ENCODE assay signal across 8 cellular contexts in the genomic region with DNA sequence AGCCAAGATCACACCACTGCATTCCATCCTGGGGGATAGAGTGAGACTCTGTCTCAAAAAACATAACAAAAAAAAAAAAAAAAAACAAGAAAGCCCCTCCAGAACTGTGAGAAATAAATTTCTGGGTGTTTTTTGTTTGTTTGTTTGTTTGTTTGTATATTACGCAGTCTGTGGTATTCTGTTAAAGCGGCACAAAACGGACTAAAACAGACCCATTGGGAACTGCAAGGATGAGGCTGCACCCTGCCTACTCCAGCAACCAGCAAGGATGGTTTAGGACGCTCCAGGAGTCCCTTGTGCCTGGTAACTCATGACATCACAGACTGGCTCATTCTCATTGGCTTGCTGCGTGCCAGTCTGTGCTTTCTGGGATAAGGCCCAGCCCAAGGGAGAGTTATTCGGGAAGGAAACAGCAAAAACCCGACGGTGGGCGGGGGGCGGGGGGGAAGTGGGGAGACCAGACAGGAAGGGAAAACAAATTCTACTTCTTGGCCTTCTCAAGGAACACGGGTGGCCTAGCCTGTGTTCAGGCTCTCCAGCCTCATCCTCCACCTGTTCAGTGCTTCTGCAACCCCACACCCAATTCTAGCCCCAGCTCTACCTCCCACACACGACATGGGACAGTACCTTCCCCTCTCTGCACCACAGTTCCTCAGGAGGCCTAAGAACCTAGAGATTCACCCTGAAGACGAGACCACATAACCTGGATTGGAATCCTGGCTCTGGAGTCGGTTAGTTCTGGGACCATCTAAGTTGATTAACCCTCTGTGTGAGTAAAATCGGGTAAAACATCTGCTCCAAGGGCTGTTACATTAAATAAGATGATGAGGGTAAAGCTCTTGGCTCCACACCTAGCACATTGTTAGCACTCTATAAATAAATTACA. TPM values are rescaled to one million over a fixed set of nuclear protein-coding genes. Genes with fewer than 3 reads are reported as not detected.
DNase-seq lines count a peak whose midpoint lies in the region; ATAC-seq and TF ChIP-seq lines count a peak whose summit lies in the region.

No MANE protein-coding gene starts in this region.

- H3K9me3 ChIP-seq in adipocyte (ENCODE audit: control insufficient read depth, low read length) = no peaks in the 10 kb centered on the region

- no peak overlapping the region for H3K9ac ChIP-seq in adipocyte (ENCODE audit: low read length)

- no peaks in the 10 kb centered on the region for H3K36me3 ChIP-seq in adipocyte (ENCODE audit: control insufficient read depth, insufficient read depth, low read length, severe bottlenecking)

- intact Hi-C loops in Right ventricle myocardium superior (cut with DNase I) = no loop called here

- H3K4me3 ChIP-seq in LNCaP clone FGC (ENCODE audit: low read depth, low read length) (no peak overlapping the region), adipocyte (ENCODE audit: low read length) (peak overlapping the region; percentile 29)

- ATAC-seq in GM21737 (IDR thresholded peaks at IDR 0.05; ENCODE audit: unreplicated experiment) = peak; percentile 36
- peak; percentile 92 for ATAC-seq in Right ventricle myocardium superior (ENCODE audit: poor library complexity)

- peaks cover 6% of the 10 kb centered on the region for H3K4me1 ChIP-seq in adipocyte (ENCODE audit: control insufficient read depth, insufficient read depth, low read length)

- no peak for TF ChIP-seq CTCF in LNCaP clone FGC (IDR thresholded peaks at IDR 0.05; ENCODE audit: control insufficient read depth, extremely low read depth, insufficient read depth)

- H3K27me3 ChIP-seq in adipocyte (replicated peaks; ENCODE audit: control insufficient read depth, insufficient read depth, low read length) = no peaks in the 10 kb centered on the region

- peak; percentile 91 for DNase-seq in EL
- peak; percentile 82 for DNase-seq in LNCaP clone FGC (ENCODE audit: low read depth)
- peak; percentile 84 for DNase-seq in RPMI7951 (ENCODE audit: low read depth)
- peak; percentile 95 for DNase-seq in adipocyte (ENCODE audit: low read depth)
- peak; percentile 78 for DNase-seq in Right ventricle myocardium superior
- peak; percentile 83 for DNase-seq in occipital lobe (lab: John Stamatoyannopoulos, UW)
- no peak for DNase-seq in mesenteric fat pad (ENCODE audit: low spot score)

RNA-seq across cellular contexts. Expression of a gene that starts 2.8 kb away (rescaled TPM):
- 38.7 and 53.3 TPM in 2 replicates for total RNA-seq in RPMI7951 (2014; rRNA removed; shearing (Covaris generic))
- total RNA-seq in Right ventricle myocardium superior = 263 TPM
- total RNA-seq in occipital lobe = 4.1 TPM
- total RNA-seq in mesenteric fat pad = 486 TPM

RNA-seq across cellular contexts. Expression of a gene that starts 39.7 kb away (rescaled TPM):
- total RNA-seq in RPMI7951 (2014; rRNA removed; shearing (Covaris generic)) = 2,147 and 2,510 TPM in 2 replicates
- total RNA-seq in Right ventricle myocardium superior (1,133 TPM), occipital lobe (2,126 TPM), mesenteric fat pad (1,447 TPM)

RNA-seq across cellular contexts. Expression of a gene that starts 52.4 kb away (rescaled TPM):
- total RNA-seq in RPMI7951 (2014; rRNA removed; shearing (Covaris generic)) = 19.1 and 21.4 TPM in 2 replicates
- 17.3 TPM for total RNA-seq in Right ventricle myocardium superior
- total RNA-seq in occipital lobe = 13.6 TPM
- 26.1 TPM for total RNA-seq in mesenteric fat pad
